8 cellular contexts compared by ENCODE assay signal in the genomic region with DNA sequence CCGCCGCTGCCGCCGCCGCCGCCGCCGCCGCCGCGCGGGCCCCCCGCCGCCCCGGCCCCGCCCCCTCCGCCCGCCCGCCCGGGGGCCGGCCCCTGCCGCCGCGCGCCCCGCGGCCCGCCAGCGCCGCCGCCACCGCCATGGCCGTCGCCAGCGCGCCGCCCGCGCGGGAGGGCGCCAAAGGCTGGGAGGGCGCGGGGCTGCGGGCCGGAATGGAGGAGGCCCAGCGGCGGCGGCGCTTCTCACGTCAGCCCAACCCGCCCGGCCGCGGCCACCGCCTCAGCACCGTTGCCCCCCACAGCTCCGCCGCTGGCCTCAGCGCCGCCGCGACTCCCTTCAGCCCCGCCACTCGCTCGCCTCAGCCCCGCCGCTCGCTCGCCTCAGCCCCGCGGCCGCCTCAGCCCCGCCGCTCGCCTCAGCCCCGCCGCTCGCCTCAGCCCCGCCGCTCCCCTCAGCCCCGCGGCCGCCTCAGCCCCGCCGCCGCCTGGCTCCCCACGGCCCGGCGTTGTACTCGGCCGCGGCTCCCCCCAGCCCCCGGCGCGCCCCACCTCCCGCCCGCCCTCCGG. TPM values are rescaled to one million over a fixed set of nuclear protein-coding genes. Genes with fewer than 3 reads are reported as not detected.
A peak's percentile ranks its signal among the peaks of the same experiment; 100 is the strongest.
DNase-seq lines count a peak whose midpoint lies in the region; ATAC-seq and TF ChIP-seq lines count a peak whose summit lies in the region.

Gene PHF10, minus strand, starts transcription at position 510 of the 563 bp plus-strand sequence. CDS start 569 bp downstream, outside the sequence.

- H3K4me3 ChIP-seq in GM12865 (ENCODE audit: low read depth, low read length) (peak within 1 kb of the TSS; percentile 80), epithelial cell of esophagus (ENCODE audit: low read length) (peak within 1 kb of the TSS; percentile 59), stomach (peak within 1 kb of the TSS; percentile 78 to 86 (median 80))

- POLR2A ChIA-PET in activated CD8-positive, alpha-beta T cell treated with anti-CD3 and anti-CD28 coated beads for 36 hours (lab: Charles Lee): interaction anchor here (0.6 to 7.8 kb wide), 10 partner anchors 10 to 829 kb away, joined by 3 to 95 read pairs (median 8); partner anchors contain the start of genes C6orf120, DYNLT2, ERMARD and WDR27

- no peaks in the 10 kb centered on the region for H3K27me3 Mint-ChIP-seq in activated CD8-positive, alpha-beta T cell treated with anti-CD3 and anti-CD28 coated beads for 36 hours

- TF ChIP-seq POLR2A in stomach (IDR thresholded peaks at IDR 0.05): no peak

- peak within 1 kb of the TSS; percentile 92 to 100 (median 98) for H3K27ac ChIP-seq in stomach

- H3K4me1 ChIP-seq in stomach: peaks cover 22 to 50% (median 36%) of the 10 kb centered on the region in 4 donors

- no peak for TF ChIP-seq EP300 in stomach (IDR thresholded peaks at IDR 0.05)

- H3K9me3 Mint-ChIP-seq in activated CD8-positive, alpha-beta T cell treated with anti-CD3 and anti-CD28 coated beads for 36 hours: no peaks in the 10 kb centered on the region

- peak; percentile 51 for DNase-seq in GM12865 (ENCODE audit: low read depth)
- no peak for DNase-seq in H4 (ENCODE audit: low spot score)
- DNase-seq in M059J (ENCODE audit: low read depth): peak; percentile 27
- DNase-seq in activated CD8-positive, alpha-beta T cell treated with anti-CD3 and anti-CD28 coated beads for 36 hours: peak; percentile 29
- DNase-seq in epithelial cell of esophagus (ENCODE audit: low read depth): peak; percentile 37
- no peak for DNase-seq in mucosa of gallbladder (ENCODE audit: low spot score)
- peak; percentile 33 for DNase-seq in stomach
- no peak for DNase-seq in DMS114 treated with DMSO at 0.1 percent for 48 hours (lab: John Stamatoyannopoulos, UW; ENCODE audit: unreplicated experiment)

- H3K9me3 ChIP-seq in stomach: no peaks in the 10 kb centered on the region

- peak within 1 kb of the TSS; percentile 94 for H3K4me3 Mint-ChIP-seq in activated CD8-positive, alpha-beta T cell treated with anti-CD3 and anti-CD28 coated beads for 36 hours

- CTCF ChIA-PET in activated CD8-positive, alpha-beta T cell treated with anti-CD3 and anti-CD28 coated beads for 36 hours (lab: Charles Lee): interaction anchor here (2.6 kb wide), 1 partner anchor 22 kb away, joined by 14 read pairs; the partner anchor contains the start of genes C6orf120 and WDR27

- intact Hi-C loops in activated CD8-positive, alpha-beta T cell treated with anti-CD3 and anti-CD28 coated beads for 36 hours (cut with micrococcal nuclease): loop anchor here (2.0 kb wide), 1 partner anchor 21 kb away; the partner anchor contains the start of genes C6orf120 and WDR27
- intact Hi-C loops in stomach (cut with DNase I; ENCODE audit: low total_unique reads): no loop called here

- WGBS in stomach, 5 donors: 0 to 1% (median 0%) methylated on average over 9 to 83 of the region's 98 CpGs

- H3K36me3 Mint-ChIP-seq in activated CD8-positive, alpha-beta T cell treated with anti-CD3 and anti-CD28 coated beads for 36 hours (ENCODE audit: low read depth): peaks cover 25% of the 10 kb centered on the region

- no peaks in the 10 kb centered on the region for H3K27me3 ChIP-seq in stomach

- H3K36me3 ChIP-seq in stomach: no peaks in the 10 kb centered on the region

- ATAC-seq in activated CD8-positive, alpha-beta T cell treated with anti-CD3 and anti-CD28 coated beads for 36 hours: peak; percentile 52

- H3K27ac Mint-ChIP-seq in activated CD8-positive, alpha-beta T cell treated with anti-CD3 and anti-CD28 coated beads for 36 hours: peak within 1 kb of the TSS; percentile 97

- peaks cover 48% of the 10 kb centered on the region for H3K4me1 Mint-ChIP-seq in activated CD8-positive, alpha-beta T cell treated with anti-CD3 and anti-CD28 coated beads for 36 hours (ENCODE audit: low read depth)

- no peak for TF ChIP-seq CTCF in GM12865 (IDR thresholded peaks at IDR 0.05; ENCODE audit: insufficient read depth, low read depth, low read length, missing control alignments)
- TF ChIP-seq CTCF in activated CD8-positive, alpha-beta T cell treated with anti-CD3 and anti-CD28 coated beads for 36 hours (IDR thresholded peaks at IDR 0.05): no peak
- no peak for TF ChIP-seq CTCF in epithelial cell of esophagus (IDR thresholded peaks at IDR 0.05; ENCODE audit: insufficient read depth, low read depth, low read length, missing control alignments)
- no peak for TF ChIP-seq CTCF in stomach (IDR thresholded peaks at IDR 0.05)

RNA-seq across cellular contexts. Expression of gene PHF10, which starts in this region (rescaled TPM):
- 12.1 and 12.6 TPM in 2 replicates for total RNA-seq in H4 (2014; rRNA removed; shearing (Covaris generic))
- 24.6 and 32.7 TPM in 2 replicates for total RNA-seq in M059J (2014; rRNA removed; shearing (Covaris generic))
- 10 to 100 TPM; 79.1 to 79.7 TPM for total RNA-seq in activated CD8-positive, alpha-beta T cell treated with anti-CD3 and anti-CD28 coated beads for 36 hours
- total RNA-seq in mucosa of gallbladder (39.4 TPM), stomach (100 to 1,000 TPM in 1 of 5 donors, 10 to 100 TPM in 4; 10.4 to 115 (median 49.6) TPM)
- polyA plus RNA-seq in stomach: 10 to 100 TPM; 30.5 to 43.2 (median 31.9) TPM

Comparison
In these comparisons a context has a peak if more than half of its experiments do, and no peak if none do; other contexts are left out.
1. DNase-seq: peak in GM12865 (single experiment), M059J (single experiment), activated CD8-positive, alpha-beta T cell treated with anti-CD3 and anti-CD28 coated beads for 36 hours (single experiment), epithelial cell of esophagus (single experiment) and stomach (single experiment); none in H4 (single experiment), mucosa of gallbladder (single experiment) and DMS114 treated with DMSO at 0.1 percent for 48 hours (single experiment).
2. Peak in every context shown above with its lines, with median percentiles within 50 percentile points of each other: H3K4me3 ChIP-seq.